Comparison of ENCODE assay signal across 11 cellular contexts in genomic region chr13:24215007-24215633, GRCh38. TPM values are rescaled to one million over a fixed set of nuclear protein-coding genes. Genes with fewer than 3 reads are reported as not detected.
DNase-seq lines count a peak whose midpoint lies in the region; ATAC-seq, FAIRE-seq and TF ChIP-seq lines count a peak whose summit lies in the region.
"Had no signal": no experiment of that assay in that cellular context is flagged by ENCODE, and none has a peak within 500 bp of the region (broad histone marks: within the 10 kb centered on the region; RNA-seq: fewer than 3 reads in every experiment).

No MANE protein-coding gene starts in this region.

- FAIRE-seq in GM18507 (lab: Jason Lieb, UNC): peak; percentile 80

- H2AFZ ChIP-seq in mesenchymal stem cell (ENCODE audit: low read depth, low read length) (no peak overlapping the region), MM.1S (ENCODE audit: low read length) (no peak overlapping the region)

- H3K4me1 ChIP-seq in mesenchymal stem cell (ENCODE audit: control insufficient read depth, insufficient read depth, low read depth, low read length): peaks cover 17% of the 10 kb centered on the region
- 0 out of 2 replicates have a peak, but pooled peaks cover 4% of the 10 kb centered on the region for H3K4me1 ChIP-seq in MM.1S (ENCODE audit: low read length)

- H3K4me3 ChIP-seq in mesenchymal stem cell (ENCODE audit: insufficient read depth in 1 of 2, low read depth in 1 of 2, low read length in 2 of 2) (no peak overlapping the region), MM.1S (ENCODE audit: low read length) (no peak overlapping the region)

- DNase-seq in GM18507 (ENCODE audit: extremely low spot score, insufficient read length, low read depth) (no peak), mesenchymal stem cell (no peak), NCI-H345 (lab: John Stamatoyannopoulos, UW) (no peak), iPS-NIHi11 (ENCODE audit: low spot score) (no peak), MM.1S (no peak)
- DNase-seq: activated CD4-positive, alpha-beta memory T cell treated with anti-CD3 and anti-CD28 coated beads for 36 hours; NCI-H526 had no signal

- H3K79me1 ChIP-seq in mesenchymal stem cell (replicated peaks; ENCODE audit: low read length, poor library complexity, severe bottlenecking): peaks cover 5% of the 10 kb centered on the region

- no peak overlapping the region for H3K18ac ChIP-seq in mesenchymal stem cell (ENCODE audit: low read depth in 1 of 2, low read length in 2 of 2)

- H2BK5ac ChIP-seq in mesenchymal stem cell (ENCODE audit: low read depth, low read length, poor library complexity, severe bottlenecking): no peak overlapping the region

- H2BK15ac ChIP-seq in mesenchymal stem cell (ENCODE audit: low read depth, poor library complexity, severe bottlenecking): no peak overlapping the region

- no peak overlapping the region for H2BK12ac ChIP-seq in mesenchymal stem cell (ENCODE audit: low read length in 2 of 2)

- ATAC-seq in GM21447 (IDR thresholded peaks at IDR 0.05; ENCODE audit: unreplicated experiment): peak; percentile 61
- ATAC-seq in HG03457 (IDR thresholded peaks at IDR 0.05; ENCODE audit: unreplicated experiment): peak; percentile 73
- ATAC-seq in HG03039 (IDR thresholded peaks at IDR 0.05; ENCODE audit: unreplicated experiment): no peak
- ATAC-seq: natural killer cell treated with Interleukin-12 subunit alpha and Interleukin-12 subunit beta and Interleukin-15 and Interleukin-18, amount 100 ng/mL, for 72 hours had no signal

- no peaks in the 10 kb centered on the region for H3K9me3 ChIP-seq in mesenchymal stem cell (ENCODE audit: control insufficient read depth, low read length)
- H3K9me3 ChIP-seq in MM.1S (replicated peaks; ENCODE audit: insufficient read depth, low read length): no peaks in the 10 kb centered on the region

- H3F3A ChIP-seq in MM.1S (ENCODE audit: insufficient read depth, low read length): no peaks in the 10 kb centered on the region

- no peaks in the 10 kb centered on the region for H3K36me3 ChIP-seq in mesenchymal stem cell (ENCODE audit: control insufficient read depth in 1 of 2, insufficient read depth in 2 of 2, low read depth in 1 of 2, low read length in 2 of 2)
- no peaks in the 10 kb centered on the region for H3K36me3 ChIP-seq in MM.1S (replicated peaks; ENCODE audit: insufficient read depth, low read length)

- H4K20me1 ChIP-seq in MM.1S (ENCODE audit: insufficient read depth, low read length): no peaks in the 10 kb centered on the region

- H3K4ac ChIP-seq in mesenchymal stem cell (ENCODE audit: low read depth in 1 of 2, low read length in 2 of 2): no peak overlapping the region

- no peak overlapping the region for H4K8ac ChIP-seq in mesenchymal stem cell (ENCODE audit: low read length)

- WGBS in mesenchymal stem cell: 87% methylated on average over 6 of the region's 6 CpGs

- H3K27me3 ChIP-seq in mesenchymal stem cell (ENCODE audit: control insufficient read depth in 1 of 2, insufficient read depth in 1 of 2, low read length in 2 of 2) (no peaks in the 10 kb centered on the region), MM.1S (replicated peaks; ENCODE audit: insufficient read depth, low read length) (no peaks in the 10 kb centered on the region)

- H3K9ac ChIP-seq in mesenchymal stem cell (ENCODE audit: low read length) (peak overlapping the region; percentile 26), MM.1S (ENCODE audit: low read length) (no peak overlapping the region)

- H3K9me2 ChIP-seq in MM.1S (replicated peaks; ENCODE audit: insufficient read depth, low read length): no peaks in the 10 kb centered on the region

- H3K14ac ChIP-seq in mesenchymal stem cell (ENCODE audit: low read length in 2 of 2): no peak overlapping the region

- TF ChIP-seq CTCF in MM.1S (IDR thresholded peaks at IDR 0.05; ENCODE audit: low read length): no peak

- H3K27ac ChIP-seq in mesenchymal stem cell (ENCODE audit: low read length, poor library complexity, severe bottlenecking) (peak overlapping the region; percentile 17), MM.1S (ENCODE audit: low read length) (no peak overlapping the region)

- H3K79me2 ChIP-seq in MM.1S (ENCODE audit: low read length): no peaks in the 10 kb centered on the region

- no peak overlapping the region for H3K23ac ChIP-seq in mesenchymal stem cell (ENCODE audit: low read length in 2 of 2)

- H3K4me2 ChIP-seq in mesenchymal stem cell (ENCODE audit: low read length, poor library complexity, severe bottlenecking) (no peak overlapping the region), MM.1S (ENCODE audit: low read depth, low read length) (no peak overlapping the region)

- no peak overlapping the region for H2BK120ac ChIP-seq in mesenchymal stem cell (ENCODE audit: low read depth, low read length)

- H4K91ac ChIP-seq in mesenchymal stem cell (ENCODE audit: low read length): no peak overlapping the region

- H2AK5ac ChIP-seq in mesenchymal stem cell (ENCODE audit: low read length, severe bottlenecking): no peak overlapping the region

RNA-seq across cellular contexts. Expression of gene SPATA13, which starts 54.6 kb away (rescaled TPM):
- 5.8 TPM for polyA plus RNA-seq in mesenchymal stem cell (2013, experiment 1 of 2)
- 6.8 TPM for polyA plus RNA-seq in mesenchymal stem cell (2013, experiment 2 of 2)
